Comparison of ENCODE assay signal across 8 cellular contexts in the genomic region with DNA sequence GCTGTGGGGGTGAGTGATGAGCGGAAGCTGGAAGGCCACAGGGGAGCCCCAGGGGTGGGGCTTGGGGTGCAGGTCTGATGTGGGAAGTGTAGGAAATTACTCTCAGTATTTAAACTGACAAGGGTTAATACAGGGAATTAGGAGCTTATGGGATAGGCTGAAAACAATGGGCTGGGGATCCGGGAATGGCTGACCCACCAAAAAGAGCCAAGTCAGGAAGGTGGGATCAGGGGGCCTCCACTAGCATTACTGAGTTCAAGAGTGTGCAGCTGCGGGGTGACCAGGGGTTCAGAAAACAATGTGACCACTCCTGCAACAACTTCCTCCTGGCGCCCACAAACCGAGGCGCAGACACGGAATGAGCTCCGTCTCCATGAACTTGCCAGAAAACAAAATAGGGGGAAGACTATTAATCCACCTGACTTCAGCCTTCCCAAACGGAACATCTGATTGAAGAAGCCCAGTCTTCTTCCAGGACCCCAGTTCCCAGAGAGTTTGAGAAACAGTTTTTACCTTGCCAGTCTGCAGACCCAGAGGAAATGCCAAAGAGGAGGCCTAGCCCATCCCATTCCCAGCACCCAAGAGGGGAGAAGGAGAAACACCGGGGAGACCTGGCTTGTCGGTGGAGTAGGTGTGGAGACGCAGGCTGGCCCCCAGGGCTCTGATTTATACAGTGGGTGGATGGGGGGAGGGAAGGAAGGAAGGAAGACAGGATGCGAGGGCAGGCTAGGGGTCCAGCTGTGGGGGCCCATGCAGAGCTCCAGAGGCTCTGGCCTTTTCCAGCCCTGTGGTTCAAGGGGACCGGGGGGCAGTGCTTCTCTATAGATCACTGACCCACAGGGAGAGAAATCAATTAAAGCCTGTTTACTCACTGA. TPM values are rescaled to one million over a fixed set of nuclear protein-coding genes. Genes with fewer than 3 reads are reported as not detected.
A peak's percentile ranks its signal among the peaks of the same experiment; 100 is the strongest.
DNase-seq lines count a peak whose midpoint lies in the region; ATAC-seq, FAIRE-seq and TF ChIP-seq lines count a peak whose summit lies in the region.

No MANE protein-coding gene starts in this region.

- no peak for FAIRE-seq in GM12878 (lab: Jason Lieb, UNC)

- intact Hi-C loops in GM12878 (cut with micrococcal nuclease; ENCODE audit: unreplicated experiment), result no loop called here

- TF ChIP-seq EP300 in GM12878 (IDR thresholded peaks at IDR 0.05; ENCODE audit: borderline replicate concordance in 1 of 2, control insufficient read depth in 1 of 2, low read depth in 2 of 2, low read length in 2 of 2), result no peak
- TF ChIP-seq EP300 in neural cell (conservative IDR thresholded peaks at IDR 0.05; ENCODE audit: poor library complexity, severe bottlenecking), result no peak

- no peak for DNase-seq in GM12878 (ENCODE audit: low read depth, low spot score)
- DNase-seq in stimulated activated CD4-positive, alpha-beta T cell treated with anti-CD3 and anti-CD28 coated beads, Interleukin-4, amount 100 ng/mL, for 1 hour, result no peak
- no peak for DNase-seq in HT-29 (ENCODE audit: low spot score)
- no peak for DNase-seq in HPDE6-E6E7 (ENCODE audit: extremely low spot score)

- 50% methylated on average over 14 of the region's 14 CpGs for WGBS in GM12878 (ENCODE audit: insufficient coverage, insufficient replicate concordance, low lambda C conversion rate, missing lambda C conversion rate)

- H3K9me2 ChIP-seq in neural cell (ENCODE audit: insufficient read depth, low read length), result no peaks in the 10 kb centered on the region

- SMC1A ChIA-PET in GM12878 (lab: Charles Lee; ENCODE audit: uncharacterized antibody, unreplicated experiment), result interaction anchor here (1.1 to 5.8 kb wide), 6 partner anchors 12 to 35 kb away, joined by 3 to 83 read pairs (median 8); no protein-coding TSS in a partner anchor

- H3K4me3 ChIP-seq in GM12878, result peak overlapping the region; percentile 79
- peak overlapping the region; percentile 63 for H3K4me3 ChIP-seq in neural cell (ENCODE audit: low read length)

- H3K79me2 ChIP-seq in GM12878 (ENCODE audit: control insufficient read depth, insufficient read depth, low read length), result peaks cover 27% of the 10 kb centered on the region
- peaks cover 42% of the 10 kb centered on the region for H3K79me2 ChIP-seq in neural cell (replicated peaks; ENCODE audit: insufficient read depth, low read length)

- H3K9me3 ChIP-seq in ES-I3 (ENCODE audit: control insufficient read depth, insufficient read depth, low read length) (no peaks in the 10 kb centered on the region), GM12878 (replicated peaks; ENCODE audit: control insufficient read depth, insufficient read depth, low read length) (no peaks in the 10 kb centered on the region), neural cell (ENCODE audit: low read length) (no peaks in the 10 kb centered on the region)

- TF ChIP-seq RAD21 in GM12878 (IDR thresholded peaks at IDR 0.05; ENCODE audit: insufficient read depth, low read depth, low read length), result no peak
- TF ChIP-seq RAD21 in neural cell (conservative IDR thresholded peaks at IDR 0.05), result no peak

- H3K27me3 ChIP-seq in GM12878 (replicated peaks in 1 of 2; ENCODE audit: control insufficient read depth in 2 of 2, insufficient read depth in 2 of 2, low read length in 1 of 2) (no peaks in the 10 kb centered on the region), neural cell (ENCODE audit: insufficient read depth, low read depth, low read length) (no peaks in the 10 kb centered on the region)

- POLR2A ChIA-PET in GM12878 (lab: Charles Lee), result interaction anchor here (1.5 to 2.8 kb wide), 3 partner anchors 13 to 153 kb away, joined by 3 to 37 read pairs (median 9); a partner anchor contains a TSS

- peak overlapping the region; percentile 93 for H3K27ac ChIP-seq in GM12878 (ENCODE audit: control insufficient read depth, insufficient read depth)
- peak overlapping the region; percentile 65 for H3K27ac ChIP-seq in neural cell (ENCODE audit: low read length)

- no peak for TF ChIP-seq POLR2A in GM12878 (IDR thresholded peaks at IDR 0.05; ENCODE audit: low read depth, low read length)

- RAD21 ChIA-PET in GM12878 (lab: Charles Lee; ENCODE audit: unreplicated experiment), result interaction anchor here (0.5 to 2.4 kb wide), 10 partner anchors 10 to 1655 kb away, joined by 3 to 20 read pairs (median 4); no protein-coding TSS in a partner anchor

- ATAC-seq in HG02588 (IDR thresholded peaks at IDR 0.05; ENCODE audit: unreplicated experiment) (peak; percentile 10), GM12878 (peak; percentile 51), GM18517 (IDR thresholded peaks at IDR 0.05; ENCODE audit: unreplicated experiment) (no peak)

- H4K20me1 ChIP-seq in GM12878 (ENCODE audit: control insufficient read depth, insufficient read depth) (no peaks in the 10 kb centered on the region), neural cell (ENCODE audit: insufficient read depth) (no peaks in the 10 kb centered on the region)

- H3K9ac ChIP-seq in ES-I3 (ENCODE audit: low read depth, low read length), result peak overlapping the region; percentile 72
- peak overlapping the region; percentile 78 for H3K9ac ChIP-seq in GM12878 (ENCODE audit: control insufficient read depth, insufficient read depth, low read length)
- peak overlapping the region; percentile 57 for H3K9ac ChIP-seq in neural cell (ENCODE audit: low read length)

- H3K36me3 ChIP-seq in ES-I3 (ENCODE audit: insufficient read depth, low read length) (no peaks in the 10 kb centered on the region), GM12878 (ENCODE audit: control insufficient read depth in 2 of 2, insufficient read depth in 2 of 2, low read length in 1 of 2) (no peaks in the 10 kb centered on the region), neural cell (ENCODE audit: insufficient read depth, low read length) (no peaks in the 10 kb centered on the region)

- no peaks in the 10 kb centered on the region for H3F3A ChIP-seq in neural cell (ENCODE audit: insufficient read depth, low read length, poor library complexity, severe bottlenecking)

- TF ChIP-seq CTCF in GM12878 (IDR thresholded peaks at IDR 0.05 in 2 of 3, conservative IDR thresholded peaks at IDR 0.05 in 1 of 3; ENCODE audit: control insufficient read depth in 2 of 3, extremely low read depth in 1 of 3, insufficient read depth in 1 of 3, low read depth in 3 of 3, low read length in 3 of 3), result no peak
- no peak for TF ChIP-seq CTCF in neural cell (IDR thresholded peaks at IDR 0.05; ENCODE audit: poor library complexity, severe bottlenecking)

- H3K4me2 ChIP-seq in GM12878 (ENCODE audit: control insufficient read depth, insufficient read depth) (peak overlapping the region; percentile 99), neural cell (ENCODE audit: low read length) (peak overlapping the region; percentile 58)

- CTCF ChIA-PET in GM12878 (lab: Yijun Ruan, JAX), result interaction anchor here (0.9 to 5.2 kb wide), 10 partner anchors 9 to 239 kb away, joined by 3 to 39 read pairs (median 8); no protein-coding TSS in a partner anchor

- TSS peak; percentile 60 for BruUV-seq in GM12878 (replicated peaks; lab: Mats Ljungman, UMichigan)

- in situ Hi-C loops in GM12878 (cut with MboI), result no loop called here

- H3K4me1 ChIP-seq in ES-I3 (ENCODE audit: insufficient read depth, low read length) (peaks cover 27% of the 10 kb centered on the region), GM12878 (ENCODE audit: control insufficient read depth, insufficient read depth, low read length) (peaks cover 25% of the 10 kb centered on the region)

- peak overlapping the region; percentile 93 for H2AFZ ChIP-seq in GM12878 (ENCODE audit: control insufficient read depth, low read depth, low read length)
- no peak overlapping the region for H2AFZ ChIP-seq in neural cell (ENCODE audit: low read depth, low read length)

TF ChIP-seq in GM12878, 131 proteins besides CTCF, POLR2A, EP300 and RAD21 (continues in another document):
- TF ChIP-seq EED (IDR thresholded peaks at IDR 0.05; ENCODE audit: low read depth), result 0 out of 2 replicates have a peak, but pooled peaks have one; percentile 37
- no peak for TF ChIP-seq HDGF (IDR thresholded peaks at IDR 0.05)
- 0 out of 2 replicates have a peak, but pooled peaks have one; percentile 3 for TF ChIP-seq NBN (IDR thresholded peaks at IDR 0.05)
- TF ChIP-seq SMARCA5 (IDR thresholded peaks at IDR 0.05), result no peak
- no peak for TF ChIP-seq STAT3 (IDR thresholded peaks at IDR 0.05; ENCODE audit: low read depth, low read length)
- 0 out of 2 replicates have a peak, but pooled peaks have one; percentile 28 for TF ChIP-seq TCF12 (IDR thresholded peaks at IDR 0.05; ENCODE audit: low read depth, low read length)

TF ChIP-seq in neural cell, 6 proteins besides CTCF, POLR2A, EP300 and RAD21 (continues in another document):
- TF ChIP-seq EZH2 (IDR thresholded peaks at IDR 0.05; ENCODE audit: borderline replicate concordance, insufficient read depth, low read length, poor library complexity, severe bottlenecking), result no peak
- TF ChIP-seq SMC3 (conservative IDR thresholded peaks at IDR 0.05; ENCODE audit: poor library complexity), result no peak

RNA-seq across cellular contexts. Expression of a gene that starts 16.5 kb away (rescaled TPM):
- total RNA-seq in GM12878 (2013; cell fraction: nucleolus; rRNA removed), result 61.9 and 62.1 TPM in 2 replicates
- total RNA-seq in GM12878 (2014; rRNA removed) (34.2 and 35.3 TPM in 2 replicates), GM12878 (2014; rRNA removed; fragmentation: Illumina TruSeq; extraction: Trizol) (42.7 and 44.8 TPM in 2 replicates), GM12878 (2021) (74.0 and 77.2 TPM in 2 replicates)
- 17.9 TPM for polyA plus RNA-seq in GM12878 (2011; ENCODE audit: low read depth)
- polyA plus RNA-seq in GM12878 (2011; rRNA removed) (52.0 and 75.3 TPM in 2 replicates), GM12878 (2014; fragmentation: Illumina TruSeq; extraction: Trizol) (49.4 and 58.5 TPM in 2 replicates), GM12878 (2014; fragmentation: Nextera tagmentation; extraction: Ambion mirVana) (10 to 100 TPM; 23.7 to 46.4 TPM), GM12878 (2014; rRNA removed) (23.5 and 24.4 TPM in 2 replicates), GM12878 (2016; fragmentation: Nextera tagmentation; extraction: Ambion mirVana) (10 to 100 TPM; 32.7 to 35.0 TPM), neural cell (50.4 and 52.8 TPM in 2 replicates)
- polyA plus RNA-seq in GM12878 (2011; cell fraction: cytosol; rRNA removed), result 23.8 and 29.4 TPM in 2 replicates
- 27.5 and 27.6 TPM in 2 replicates for polyA plus RNA-seq in GM12878 (2011; cell fraction: nucleus; rRNA removed)
- polyA plus RNA-seq in GM12878 (2012), result 34.6 and 44.3 TPM in 2 replicates
- polyA minus RNA-seq in GM12878 (2011; rRNA and poly(A)+ RNA removed), result 29.7 and 39.0 TPM in 2 replicates
- polyA minus RNA-seq in GM12878 (2011; cell fraction: cytosol; rRNA and poly(A)+ RNA removed), result 12.2 and 23.7 TPM in 2 replicates
- 12.7 and 20.0 TPM in 2 replicates for polyA minus RNA-seq in GM12878 (2011; cell fraction: nucleus; rRNA and poly(A)+ RNA removed)
- 60.4 and 60.9 TPM in 2 replicates for polyA minus RNA-seq in neural cell
- total RNA-seq in HT-29 (2014; rRNA removed; shearing (Covaris generic)), result 62.7 and 63.2 TPM in 2 replicates
